In genomic region chr5:170498811-170499210, GRCh38 we compare ENCODE assay signal across 7 cellular contexts. TPM values are rescaled to one million over a fixed set of nuclear protein-coding genes. Genes with fewer than 3 reads are reported as not detected.
"Had no signal": no experiment of that assay in that cellular context is flagged by ENCODE, and none has a peak within 500 bp of the region (broad histone marks: within the 10 kb centered on the region; RNA-seq: fewer than 3 reads in every experiment).

No MANE protein-coding gene starts in this region.

- H3K4me2 ChIP-seq: GM23338 had no signal

- H2AFZ ChIP-seq: GM23338 had no signal

- H3K4me3 ChIP-seq: GM23338, K562 had no signal

- DNase-seq: H9, HCEC 1CT, HFFc6, IMR-90 had no signal

- ATAC-seq: GM23338, K562 had no signal

RNA-seq across cellular contexts. Expression of gene KCNIP1, which starts 5.0 kb away (rescaled TPM):
- total RNA-seq: HFFc6, HT-29, IMR-90, K562 had no signal
